ENCODE assay signal across 2 cellular contexts in genomic region chr2:64649626-64650025, GRCh38.
TF ChIP-seq lines count a peak whose summit lies in the region.

No MANE protein-coding gene starts in this region.

TF ChIP-seq in SK-N-SH, 30 proteins besides CTCF, POLR2A, EP300 and RAD21 (continued from another document):
- TF ChIP-seq IRF3 (IDR thresholded peaks at IDR 0.05; ENCODE audit: low read depth, low read length), result no peak
- TF ChIP-seq PBX3 (IDR thresholded peaks at IDR 0.05), result no peak
- no peak for TF ChIP-seq POLR2AphosphoS5 (IDR thresholded peaks at IDR 0.05; ENCODE audit: low read depth, low read length)
- no peak for TF ChIP-seq FOXJ3 (CRISPR knock-in tag; IDR thresholded peaks at IDR 0.05)
- TF ChIP-seq YY1 (IDR thresholded peaks at IDR 0.05; ENCODE audit: low read depth), result no peak
- TF ChIP-seq REST (IDR thresholded peaks at IDR 0.05; ENCODE audit: low read depth, low read length), result no peak
- no peak for TF ChIP-seq ELF1 (IDR thresholded peaks at IDR 0.05)
- no peak for TF ChIP-seq FOXM1 (IDR thresholded peaks at IDR 0.05; ENCODE audit: low read depth)
- TF ChIP-seq ZBTB33 (IDR thresholded peaks at IDR 0.05; ENCODE audit: borderline replicate concordance, low read depth), result no peak
- no peak for TF ChIP-seq MXI1 (IDR thresholded peaks at IDR 0.05; ENCODE audit: low read depth, low read length)
TF ChIP-seq in SK-N-SH: peak in this region for 0.

TF ChIP-seq in SK-N-SH treated with all-trans-retinoic acid at 6 μM for 48 hours, 23 proteins besides CTCF, POLR2A, EP300 and RAD21 (continued from another document):
- TF ChIP-seq CSRNP3 (CRISPR knock-in tag; IDR thresholded peaks at IDR 0.05) (no peak), ZNF565 (CRISPR knock-in tag; conservative IDR thresholded peaks at IDR 0.05; ENCODE audit: low read depth) (no peak), ISL1 (CRISPR knock-in tag; IDR thresholded peaks at IDR 0.05) (no peak), ARNTL (CRISPR knock-in tag; IDR thresholded peaks at IDR 0.05; ENCODE audit: borderline replicate concordance, low read depth) (no peak), SNAI2 (CRISPR knock-in tag; IDR thresholded peaks at IDR 0.05) (no peak), TCF4 (CRISPR knock-in tag; IDR thresholded peaks at IDR 0.05; ENCODE audit: borderline replicate concordance) (no peak), RARB (CRISPR knock-in tag; IDR thresholded peaks at IDR 0.05) (no peak)
